Comparison of ENCODE assay signal across 9 cellular contexts in genomic region chr19:14479985-14480694, GRCh38. TPM values are rescaled to one million over a fixed set of nuclear protein-coding genes. Genes with fewer than 3 reads are reported as not detected.
DNase-seq lines count a peak whose midpoint lies in the region; ATAC-seq and TF ChIP-seq lines count a peak whose summit lies in the region.
"Had no signal": no experiment of that assay in that cellular context is flagged by ENCODE, and none has a peak within 500 bp of the region (broad histone marks: within the 10 kb centered on the region; RNA-seq: fewer than 3 reads in every experiment).

No MANE protein-coding gene starts in this region.

- H3K27me3 Mint-ChIP-seq in HFFc6 (ENCODE audit: insufficient read depth) = peaks cover 4% of the 10 kb centered on the region
- peaks cover 2% of the 10 kb centered on the region for H3K27me3 Mint-ChIP-seq in central memory CD8-positive, alpha-beta T cell
- H3K27me3 Mint-ChIP-seq in stimulated activated memory B cell treated with anti-CD40 and anti-IgM and Interleukin-4, amounts not matched to agents 10 μg/mL and 1 μg/mL and 100 μg/mL, for 72 hours = peaks cover 26% of the 10 kb centered on the region

- H3K4me1 Mint-ChIP-seq in HFFc6 (ENCODE audit: low read depth) = peaks cover 21% of the 10 kb centered on the region
- peaks cover 18% of the 10 kb centered on the region for H3K4me1 Mint-ChIP-seq in central memory CD8-positive, alpha-beta T cell
- peaks cover 19% of the 10 kb centered on the region for H3K4me1 Mint-ChIP-seq in stimulated activated memory B cell treated with anti-CD40 and anti-IgM and Interleukin-4, amounts not matched to agents 10 μg/mL and 1 μg/mL and 100 μg/mL, for 72 hours

- intact Hi-C loops in sciatic nerve (cut with DNase I) = no loop called here

- TF ChIP-seq CTCF in HFFc6 (IDR thresholded peaks at IDR 0.05) = peak; percentile 94

- DNase-seq in AML-193 (lab: John Stamatoyannopoulos, UW) = peak; percentile 23 to 33
- DNase-seq in HFFc6 = no peak
- peak; percentile 66 to 68 for DNase-seq in central memory CD8-positive, alpha-beta T cell (ENCODE audit: low spot score in 2 of 2)
- DNase-seq in lung microvascular endothelial cell (ENCODE audit: low read depth in 2 of 2) = peak; percentile 39 to 45
- DNase-seq in sciatic nerve (ENCODE audit: low spot score) = no peak
- DNase-seq: left cardiac atrium had no signal

- no peak overlapping the region for H3K4me3 Mint-ChIP-seq in HFFc6
- no peak overlapping the region for H3K4me3 Mint-ChIP-seq in central memory CD8-positive, alpha-beta T cell
- H3K4me3 Mint-ChIP-seq in stimulated activated memory B cell treated with anti-CD40 and anti-IgM and Interleukin-4, amounts not matched to agents 10 μg/mL and 1 μg/mL and 100 μg/mL, for 72 hours = no peak overlapping the region

- ATAC-seq in activated CD4-positive, CD25-positive, alpha-beta regulatory T cell treated with anti-CD3 and anti-CD28 coated beads, Interleukin-2, amount 50 U/mL, for 24 hours = peak; percentile 37 to 60
- ATAC-seq in central memory CD8-positive, alpha-beta T cell (replicated peaks; ENCODE audit: extremely low read depth, poor library complexity, severe bottlenecking) = peak; percentile 10
- ATAC-seq in stimulated activated memory B cell treated with anti-CD40 and anti-IgM and Interleukin-4, amounts not matched to agents 10 μg/mL and 1 μg/mL and 100 μg/mL, for 72 hours = peak; percentile 70
- no peak for ATAC-seq in HG03342 (IDR thresholded peaks at IDR 0.05; ENCODE audit: unreplicated experiment)
- ATAC-seq in sciatic nerve = no peak

- H3K36me3 Mint-ChIP-seq in HFFc6 (ENCODE audit: low read depth) = peaks cover 12% of the 10 kb centered on the region
- H3K36me3 Mint-ChIP-seq in central memory CD8-positive, alpha-beta T cell (ENCODE audit: insufficient read depth) = peaks cover 19% of the 10 kb centered on the region
- peaks cover 13% of the 10 kb centered on the region for H3K36me3 Mint-ChIP-seq in stimulated activated memory B cell treated with anti-CD40 and anti-IgM and Interleukin-4, amounts not matched to agents 10 μg/mL and 1 μg/mL and 100 μg/mL, for 72 hours

- no peak overlapping the region; the same call in 1 of the 2 replicates for H3K27ac Mint-ChIP-seq in HFFc6
- no peak overlapping the region for H3K27ac Mint-ChIP-seq in central memory CD8-positive, alpha-beta T cell (ENCODE audit: low read depth)
- H3K27ac Mint-ChIP-seq in stimulated activated memory B cell treated with anti-CD40 and anti-IgM and Interleukin-4, amounts not matched to agents 10 μg/mL and 1 μg/mL and 100 μg/mL, for 72 hours = no peak overlapping the region

- no peaks in the 10 kb centered on the region for H3K9me3 Mint-ChIP-seq in HFFc6
- H3K9me3 Mint-ChIP-seq in central memory CD8-positive, alpha-beta T cell = no peaks in the 10 kb centered on the region
- no peaks in the 10 kb centered on the region for H3K9me3 Mint-ChIP-seq in stimulated activated memory B cell treated with anti-CD40 and anti-IgM and Interleukin-4, amounts not matched to agents 10 μg/mL and 1 μg/mL and 100 μg/mL, for 72 hours

RNA-seq across cellular contexts. Expression of gene PTGER1, which starts 5.0 kb away (rescaled TPM):
- 1 to 10 TPM in 2 of 6 experiments, under 1 TPM in 4; 0.41 to 4.1 (median 0.62) TPM for total RNA-seq in HFFc6 (2021; fragmentation: NEBNext Ultra II Directional; extraction: Animal tissue kit (Norgen Biotek cat#: 25700))
- total RNA-seq in lung microvascular endothelial cell (under 0.01 and 0.20 TPM in 2 replicates), sciatic nerve (2.4 TPM)

RNA-seq across cellular contexts. Expression of gene GIPC1, which starts 15.8 kb away (rescaled TPM):
- total RNA-seq in HFFc6 (2021; fragmentation: NEBNext Ultra II Directional; extraction: Animal tissue kit (Norgen Biotek cat#: 25700)) = 100 to 1,000 TPM; 169 to 204 (median 181) TPM
- total RNA-seq in lung microvascular endothelial cell = 91.1 and 123 TPM in 2 replicates
- total RNA-seq in sciatic nerve = 50.2 TPM

RNA-seq across cellular contexts. Expression of gene DNAJB1, which starts 38.1 kb away (rescaled TPM):
- 100 to 1,000 TPM in 3 of 6 experiments, 10 to 100 TPM in 3; 99.2 to 138 (median 103) TPM for total RNA-seq in HFFc6 (2021; fragmentation: NEBNext Ultra II Directional; extraction: Animal tissue kit (Norgen Biotek cat#: 25700))
- total RNA-seq in lung microvascular endothelial cell (20.7 and 28.4 TPM in 2 replicates), sciatic nerve (86.0 TPM)

RNA-seq across cellular contexts. Expression of gene PKN1, which starts 47.0 kb away (rescaled TPM):
- total RNA-seq in HFFc6 (2021; fragmentation: NEBNext Ultra II Directional; extraction: Animal tissue kit (Norgen Biotek cat#: 25700)) = 100 to 1,000 TPM; 132 to 173 (median 149) TPM
- total RNA-seq in lung microvascular endothelial cell (190 and 250 TPM in 2 replicates), sciatic nerve (116 TPM)

RNA-seq across cellular contexts. Expression of gene TECR, which starts 49.3 kb away (rescaled TPM):
- total RNA-seq in HFFc6 (2021; fragmentation: NEBNext Ultra II Directional; extraction: Animal tissue kit (Norgen Biotek cat#: 25700)) = 100 to 1,000 TPM; 101 to 132 (median 118) TPM
- total RNA-seq in lung microvascular endothelial cell (20.7 and 24.4 TPM in 2 replicates), sciatic nerve (101 TPM)

Comparison
In these comparisons a context has a peak if more than half of its experiments do, and no peak if none do; other contexts are left out.
1. DNase-seq: peak in AML-193 (2 of 2), central memory CD8-positive, alpha-beta T cell (2 of 2) and lung microvascular endothelial cell (2 of 2); none in HFFc6 (single experiment) and sciatic nerve (single experiment).
2. ATAC-seq: peak in activated CD4-positive, CD25-positive, alpha-beta regulatory T cell treated with anti-CD3 and anti-CD28 coated beads, Interleukin-2, amount 50 U/mL, for 24 hours (2 of 2), central memory CD8-positive, alpha-beta T cell (single experiment) and stimulated activated memory B cell treated with anti-CD40 and anti-IgM and Interleukin-4, amounts not matched to agents 10 μg/mL and 1 μg/mL and 100 μg/mL, for 72 hours (single experiment); none in HG03342 (single experiment) and sciatic nerve (single experiment).